ENCODE assay signal across 11 cellular contexts in genomic region chr21:14384453-14384852, GRCh38. TPM values are rescaled to one million over a fixed set of nuclear protein-coding genes. Genes with fewer than 3 reads are reported as not detected.
DNase-seq lines count a peak whose midpoint lies in the region; ATAC-seq and TF ChIP-seq lines count a peak whose summit lies in the region.
"Had no signal": no experiment of that assay in that cellular context is flagged by ENCODE, and none has a peak within 500 bp of the region (broad histone marks: within the 10 kb centered on the region; RNA-seq: fewer than 3 reads in every experiment).

No MANE protein-coding gene starts in this region.

- H3K27me3 Mint-ChIP-seq in T-helper 1 cell treated with Interleukin-12 subunit alpha and Interleukin-12 subunit beta and Interleukin-4 antibody, amounts not matched to agents 30 μg/mL and 1 μg/mL, for 36 hours (ENCODE audit: low read depth), result no peaks in the 10 kb centered on the region
- H3K27me3 Mint-ChIP-seq: stimulated activated naive B cell treated with anti-CD40 and anti-IgM and Interleukin-4, amounts not matched to agents 10 μg/mL and 1 μg/mL and 100 μg/mL, for 72 hours had no signal

- peaks cover 12% of the 10 kb centered on the region for H3K36me3 ChIP-seq in OCI-LY7 (ENCODE audit: insufficient read depth, low read length)
- H3K36me3 ChIP-seq in esophagus muscularis mucosa, result no peaks in the 10 kb centered on the region
- H3K36me3 ChIP-seq in skeletal muscle tissue (ENCODE audit: control insufficient read depth in 3 of 3, insufficient read depth in 3 of 3, low read length in 3 of 3), result no peaks in the 10 kb centered on the region
- no peaks in the 10 kb centered on the region for H3K36me3 ChIP-seq in ovary

- intact Hi-C loops in OCI-LY7 (cut with micrococcal nuclease; ENCODE audit: unreplicated experiment), result loop anchor here (5.0 kb wide), 1 partner anchor 293 kb away; no protein-coding TSS in a partner anchor
- intact Hi-C loops in esophagus muscularis mucosa (cut with DNase I), result loop anchor here (5.0 kb wide), 1 partner anchor 678 kb away; the partner anchor contains the start of gene NRIP1
- intact Hi-C loops in ovary (cut with DNase I), result no loop called here

- H3K9me3 Mint-ChIP-seq in T-helper 1 cell treated with Interleukin-12 subunit alpha and Interleukin-12 subunit beta and Interleukin-4 antibody, amounts not matched to agents 30 μg/mL and 1 μg/mL, for 36 hours, result no peaks in the 10 kb centered on the region
- H3K9me3 Mint-ChIP-seq: stimulated activated naive B cell treated with anti-CD40 and anti-IgM and Interleukin-4, amounts not matched to agents 10 μg/mL and 1 μg/mL and 100 μg/mL, for 72 hours had no signal

- H3K27ac ChIP-seq in OCI-LY7 (ENCODE audit: low read depth, low read length, poor library complexity, severe bottlenecking) (no peak overlapping the region), esophagus muscularis mucosa (replicated peaks in 1 of 4) (peak overlapping the region; percentile 82 to 91 (median 91)), skeletal muscle tissue (ENCODE audit: low read depth, low read length) (peak overlapping the region; percentile 89), ovary (no peak overlapping the region)

- TF ChIP-seq CTCF in OCI-LY7 (conservative IDR thresholded peaks at IDR 0.05; ENCODE audit: low read length) (no peak), esophagus muscularis mucosa (IDR thresholded peaks at IDR 0.05) (no peak), ovary (IDR thresholded peaks at IDR 0.05) (no peak)

- DNase-seq in T-helper 1 cell (no peak), OCI-LY7 (ENCODE audit: low spot score) (no peak), esophagus muscularis mucosa (ENCODE audit: extremely low spot score) (no peak), NCI-H128 (lab: John Stamatoyannopoulos, UW; ENCODE audit: unreplicated experiment) (no peak), ovary (no peak)
- DNase-seq: NCI-H2029; posterior cingulate gyrus; stimulated activated naive B cell treated with anti-CD40 and anti-IgM and Interleukin-4, amounts not matched to agents 10 μg/mL and 1 μg/mL and 100 μg/mL, for 72 hours had no signal

- H4K20me1 ChIP-seq in OCI-LY7 (ENCODE audit: insufficient read depth, low read length), result 0 out of 2 replicates have a peak, but pooled peaks cover 5% of the 10 kb centered on the region

- ATAC-seq in GM21576 (IDR thresholded peaks at IDR 0.05; ENCODE audit: unreplicated experiment), result no peak

- H3K36me3 Mint-ChIP-seq in T-helper 1 cell treated with Interleukin-12 subunit alpha and Interleukin-12 subunit beta and Interleukin-4 antibody, amounts not matched to agents 30 μg/mL and 1 μg/mL, for 36 hours (ENCODE audit: low read depth), result peaks cover 5% of the 10 kb centered on the region

- H3K4me3 ChIP-seq in OCI-LY7 (ENCODE audit: low read depth, low read length, poor library complexity, severe bottlenecking), result peak overlapping the region; percentile 88
- no peak overlapping the region for H3K4me3 ChIP-seq in esophagus muscularis mucosa
- H3K4me3 ChIP-seq in skeletal muscle tissue (ENCODE audit: low read length in 3 of 3), result peak overlapping the region in 2 of 3 donors; percentile 90 to 97
- H3K4me3 ChIP-seq in ovary, result no peak overlapping the region

- no peaks in the 10 kb centered on the region for H3K9me2 ChIP-seq in OCI-LY7 (ENCODE audit: insufficient read depth, low read length)

- H3K4me1 Mint-ChIP-seq in T-helper 1 cell treated with Interleukin-12 subunit alpha and Interleukin-12 subunit beta and Interleukin-4 antibody, amounts not matched to agents 30 μg/mL and 1 μg/mL, for 36 hours (ENCODE audit: low read depth), result peaks cover 22% of the 10 kb centered on the region

- TF ChIP-seq POLR2A in esophagus muscularis mucosa (IDR thresholded peaks at IDR 0.05; ENCODE audit: low read depth) (no peak), ovary (IDR thresholded peaks at IDR 0.05) (no peak)

- CTCF ChIA-PET in OCI-LY7 (lab: Charles Lee; ENCODE audit: unreplicated experiment), result no interaction called here

- no peaks in the 10 kb centered on the region for H3K9me3 ChIP-seq in OCI-LY7 (ENCODE audit: low read length)
- no peaks in the 10 kb centered on the region for H3K9me3 ChIP-seq in esophagus muscularis mucosa
- H3K9me3 ChIP-seq in skeletal muscle tissue (ENCODE audit: control insufficient read depth in 3 of 3, low read length in 3 of 3), result no peaks in the 10 kb centered on the region
- H3K9me3 ChIP-seq in ovary, result no peaks in the 10 kb centered on the region

- no TSS peak for BruUV-seq in OCI-LY7 (replicated peaks; lab: Mats Ljungman, UMichigan)

- peak overlapping the region; percentile 99 for H3K4me3 Mint-ChIP-seq in T-helper 1 cell treated with Interleukin-12 subunit alpha and Interleukin-12 subunit beta and Interleukin-4 antibody, amounts not matched to agents 30 μg/mL and 1 μg/mL, for 36 hours

- H3K79me2 ChIP-seq in OCI-LY7 (ENCODE audit: insufficient read depth, low read depth, low read length), result peaks cover 33% of the 10 kb centered on the region

- WGBS in esophagus muscularis mucosa, result 97% methylated on average over 2 of the region's 2 CpGs
- WGBS in ovary, 3 donors, result 94 to 98% (median 96%) methylated on average over 2 of the region's 2 CpGs

- peak overlapping the region; percentile 68 for H3K4me2 ChIP-seq in OCI-LY7 (ENCODE audit: low read length)

- H3K27me3 ChIP-seq in esophagus muscularis mucosa (no peaks in the 10 kb centered on the region), skeletal muscle tissue (ENCODE audit: control insufficient read depth in 3 of 3, insufficient read depth in 3 of 3, low read length in 3 of 3) (no peaks in the 10 kb centered on the region), ovary (no peaks in the 10 kb centered on the region)

- peak overlapping the region; percentile 91; the same call in 1 of the 2 replicates for H2AFZ ChIP-seq in OCI-LY7 (ENCODE audit: low read length)

- POLR2A ChIA-PET in OCI-LY7 (lab: Charles Lee), result interaction anchor here (0.6 to 4.7 kb wide), 5 partner anchors 11 to 767 kb away, joined by 3 to 25 read pairs (median 3); no protein-coding TSS in a partner anchor

- TF ChIP-seq EP300 in esophagus muscularis mucosa (IDR thresholded peaks at IDR 0.05), result no peak
- no peak for TF ChIP-seq EP300 in ovary (IDR thresholded peaks at IDR 0.05)

- no peak overlapping the region for H3K27ac Mint-ChIP-seq in T-helper 1 cell treated with Interleukin-12 subunit alpha and Interleukin-12 subunit beta and Interleukin-4 antibody, amounts not matched to agents 30 μg/mL and 1 μg/mL, for 36 hours

- H3K9ac ChIP-seq in skeletal muscle tissue (ENCODE audit: low read depth in 1 of 3, low read length in 3 of 3), result no peak overlapping the region

- H3K4me1 ChIP-seq in OCI-LY7 (ENCODE audit: insufficient read depth, low read length, poor library complexity, severe bottlenecking) (peaks cover 29% of the 10 kb centered on the region), esophagus muscularis mucosa (peaks cover 8 to 37% (median 36%) of the 10 kb centered on the region in 4 donors), skeletal muscle tissue (ENCODE audit: control insufficient read depth in 3 of 3, insufficient read depth in 3 of 3, low read length in 3 of 3) (peaks cover 5 to 13% (median 12%) of the 10 kb centered on the region in 3 donors), ovary (ENCODE audit: insufficient read depth) (peaks cover 2% of the 10 kb centered on the region)

RNA-seq across cellular contexts. Expression of gene HSPA13, which starts 1.5 kb away (rescaled TPM):
- 14.6 and 17.8 TPM in 2 replicates for total RNA-seq in OCI-LY7 (2014; rRNA removed; shearing (Covaris generic))
- total RNA-seq in OCI-LY7 (2022) (31.7 and 33.4 TPM in 2 replicates), esophagus muscularis mucosa (10 to 100 TPM; 14.4 to 18.7 (median 15.4) TPM), skeletal muscle tissue (26.6 TPM), ovary (10 to 100 TPM; 17.3 to 39.1 (median 27.7) TPM)
- 10 to 100 TPM; 12.9 to 14.3 TPM for polyA plus RNA-seq in ovary

Comparison
In these comparisons a context has a peak if more than half of its experiments do, and no peak if none do; other contexts are left out.
1. H3K27ac ChIP-seq: peak in esophagus muscularis mucosa (4 of 4) and skeletal muscle tissue (single experiment); none in OCI-LY7 (single experiment) and ovary (0 of 2).
2. H3K4me3 ChIP-seq: peak in OCI-LY7 (single experiment) and skeletal muscle tissue (2 of 3); none in esophagus muscularis mucosa (0 of 4) and ovary (single experiment).
3. intact Hi-C loops: an anchor here in OCI-LY7 (5.0 kb wide) and esophagus muscularis mucosa (5.0 kb wide); none called in ovary.